8 cellular contexts compared by ENCODE assay signal in the genomic region with DNA sequence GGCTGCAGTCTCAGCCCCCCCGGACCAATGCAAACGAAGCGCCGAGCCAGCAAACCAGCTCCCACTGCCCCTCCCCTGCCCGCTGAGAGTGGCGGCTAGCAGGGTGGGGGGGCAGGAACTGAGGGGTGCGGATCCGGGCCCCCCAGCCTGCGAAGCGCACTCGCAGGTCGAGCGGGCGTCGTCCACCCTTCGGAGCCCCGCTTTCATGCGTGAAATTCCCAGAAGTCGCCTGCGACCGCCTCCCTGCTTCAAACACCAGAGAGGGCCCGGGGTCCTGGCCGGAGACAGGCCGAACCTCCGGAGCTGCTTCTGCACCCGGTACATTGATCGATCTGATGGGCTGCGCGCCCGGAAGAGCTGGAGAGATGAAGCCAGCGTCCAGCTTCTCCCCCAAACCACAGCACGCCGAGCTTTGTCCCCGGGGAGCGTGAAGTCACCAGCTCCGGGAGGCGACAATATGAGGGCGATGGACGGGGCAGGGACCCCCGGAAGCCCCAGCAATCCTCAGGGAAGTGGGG. TPM values are rescaled to one million over a fixed set of nuclear protein-coding genes. Genes with fewer than 3 reads are reported as not detected.
DNase-seq lines count a peak whose midpoint lies in the region; ATAC-seq and TF ChIP-seq lines count a peak whose summit lies in the region.

No MANE protein-coding gene starts in this region.

- H3K27ac Mint-ChIP-seq in progenitor cell of endocrine pancreas, result peak overlapping the region; percentile 96

- peak overlapping the region; percentile 85 for H3K9ac ChIP-seq in adipocyte (ENCODE audit: low read length)

- POLR2A ChIA-PET in RWPE1 (lab: Yijun Ruan, JAX; ENCODE audit: low non-redundant PET), result interaction anchor here (0.6 kb wide), 1 partner anchor 48 kb away, joined by 4 read pairs; no protein-coding TSS in a partner anchor

- intact Hi-C loops in left ventricle myocardium inferior (cut with micrococcal nuclease), result no loop called here

- H3K4me1 ChIP-seq in adipocyte (ENCODE audit: control insufficient read depth, insufficient read depth, low read length), result peaks cover 28% of the 10 kb centered on the region
- peaks cover 54% of the 10 kb centered on the region for H3K4me1 ChIP-seq in left ventricle myocardium inferior

- CTCF ChIA-PET in RWPE1 (lab: Yijun Ruan, JAX), result interaction anchor here (0.6 to 0.8 kb wide), 3 partner anchors 12 to 199 kb away, joined by 3 to 6 read pairs (median 3); no protein-coding TSS in a partner anchor

- H3K4me1 Mint-ChIP-seq in progenitor cell of endocrine pancreas (ENCODE audit: low read depth), result peaks cover 38% of the 10 kb centered on the region

- H3K36me3 ChIP-seq in adipocyte (ENCODE audit: control insufficient read depth, insufficient read depth, low read length, severe bottlenecking) (peaks cover 10% of the 10 kb centered on the region), left ventricle myocardium inferior (peaks cover 17% of the 10 kb centered on the region)

- ATAC-seq in HG03095 (IDR thresholded peaks at IDR 0.05; ENCODE audit: unreplicated experiment) (no peak), GM18907 (IDR thresholded peaks at IDR 0.05; ENCODE audit: unreplicated experiment) (no peak)

- no peaks in the 10 kb centered on the region for H3K27me3 Mint-ChIP-seq in progenitor cell of endocrine pancreas

- H3K36me3 Mint-ChIP-seq in progenitor cell of endocrine pancreas (ENCODE audit: insufficient read depth), result peaks cover 2% of the 10 kb centered on the region

- no peaks in the 10 kb centered on the region for H3K9me3 Mint-ChIP-seq in progenitor cell of endocrine pancreas (ENCODE audit: low read depth)

- H3K4me3 ChIP-seq in adipocyte (ENCODE audit: low read length) (peak overlapping the region; percentile 76), left ventricle myocardium inferior (peak overlapping the region; percentile 85)

- peak; percentile 69 for DNase-seq in Daoy (ENCODE audit: low read depth)
- DNase-seq in HT-29 (ENCODE audit: low spot score), result peak; percentile 40
- DNase-seq in RWPE1 (ENCODE audit: low spot score), result peak; percentile 32
- DNase-seq in adipocyte (ENCODE audit: low read depth), result peak; percentile 65
- peak; percentile 61 for DNase-seq in left ventricle myocardium inferior
- DNase-seq in progenitor cell of endocrine pancreas (ENCODE audit: low spot score, unreplicated experiment), result peak; percentile 57

- H3K9me3 ChIP-seq in adipocyte (ENCODE audit: control insufficient read depth, low read length) (no peaks in the 10 kb centered on the region), left ventricle myocardium inferior (replicated peaks) (no peaks in the 10 kb centered on the region)

- TF ChIP-seq CTCF in RWPE1 (conservative IDR thresholded peaks at IDR 0.05; ENCODE audit: low read depth) (no peak), left ventricle myocardium inferior (IDR thresholded peaks at IDR 0.05; ENCODE audit: borderline replicate concordance) (no peak), progenitor cell of endocrine pancreas (IDR thresholded peaks at IDR 0.05; ENCODE audit: unreplicated experiment) (no peak)

- H3K27ac ChIP-seq in RWPE1 (peak overlapping the region; percentile 97), left ventricle myocardium inferior (replicated peaks) (peak overlapping the region; percentile 96)

- H3K4me3 Mint-ChIP-seq in progenitor cell of endocrine pancreas (ENCODE audit: low read depth), result peak overlapping the region; percentile 85

- H3K27me3 ChIP-seq in adipocyte (replicated peaks; ENCODE audit: control insufficient read depth, insufficient read depth, low read length) (peaks cover 2% of the 10 kb centered on the region), left ventricle myocardium inferior (ENCODE audit: low read depth) (no peaks in the 10 kb centered on the region)

RNA-seq across cellular contexts. Expression of a gene that starts 0.6 kb away (rescaled TPM):
- 18.8 and 19.5 TPM in 2 replicates for total RNA-seq in Daoy (2014; rRNA removed; shearing (Covaris generic))
- 42.8 and 44.2 TPM in 2 replicates for total RNA-seq in HT-29 (2014; rRNA removed; shearing (Covaris generic))
- total RNA-seq in left ventricle myocardium inferior (13.2 TPM), progenitor cell of endocrine pancreas (88.8 and 93.6 TPM in 2 replicates)

RNA-seq across cellular contexts. Expression of a gene that starts 52.6 kb away (rescaled TPM):
- 134 and 146 TPM in 2 replicates for total RNA-seq in Daoy (2014; rRNA removed; shearing (Covaris generic))
- 17.4 and 28.8 TPM in 2 replicates for total RNA-seq in HT-29 (2014; rRNA removed; shearing (Covaris generic))
- total RNA-seq in left ventricle myocardium inferior, result 58.0 TPM
- 69.0 and 69.1 TPM in 2 replicates for total RNA-seq in progenitor cell of endocrine pancreas

RNA-seq across cellular contexts. Expression of a gene that starts 54.5 kb away (rescaled TPM):
- 0.09 and 0.69 TPM in 2 replicates for total RNA-seq in Daoy (2014; rRNA removed; shearing (Covaris generic))
- 1.6 and 2.3 TPM in 2 replicates for total RNA-seq in HT-29 (2014; rRNA removed; shearing (Covaris generic))
- 11.1 TPM for total RNA-seq in left ventricle myocardium inferior
- 6.2 and 7.6 TPM in 2 replicates for total RNA-seq in progenitor cell of endocrine pancreas
